In genomic region chr1:34137411-34137810, GRCh38 we compare ENCODE assay signal across 25 cellular contexts. TPM values are rescaled to one million over a fixed set of nuclear protein-coding genes. Genes with fewer than 3 reads are reported as not detected.
"Had no signal": no experiment of that assay in that cellular context is flagged by ENCODE, and none has a peak within 500 bp of the region (broad histone marks: within the 10 kb centered on the region; RNA-seq: fewer than 3 reads in every experiment).

No MANE protein-coding gene starts in this region.

- H3K4me1 Mint-ChIP-seq: mesothelial cell of epicardium had no signal

- ATAC-seq: effector memory CD8-positive, alpha-beta T cell; gastrocnemius medialis; heart right ventricle; left cardiac atrium; left lung; left ventricle myocardium superior; lower lobe of right lung; mucosa of descending colon had no signal

- H3K4me3 ChIP-seq: esophagus squamous epithelium, gastrocnemius medialis, heart right ventricle, left lung, lower lobe of right lung, mucosa of descending colon had no signal

- H3K36me3 ChIP-seq: esophagus squamous epithelium, gastrocnemius medialis, heart right ventricle, left lung, lower lobe of right lung had no signal

- H3K36me3 Mint-ChIP-seq: mesothelial cell of epicardium had no signal

- H3K27ac Mint-ChIP-seq: dendritic cell treated with granulocyte-macrophage colony-stimulating factor and Interleukin-4, amounts not matched to agents 40 ng/mL and 50 ng/mL, for 4 days; effector memory CD8-positive, alpha-beta T cell; mesothelial cell of epicardium had no signal

- H3K4me3 Mint-ChIP-seq: dendritic cell treated with granulocyte-macrophage colony-stimulating factor and Interleukin-4, amounts not matched to agents 40 ng/mL and 50 ng/mL, for 4 days; effector memory CD8-positive, alpha-beta T cell; mesothelial cell of epicardium had no signal

- H3K9me3 Mint-ChIP-seq: dendritic cell treated with granulocyte-macrophage colony-stimulating factor and Interleukin-4, amounts not matched to agents 40 ng/mL and 50 ng/mL, for 4 days; effector memory CD8-positive, alpha-beta T cell; mesothelial cell of epicardium had no signal

- H3K9me3 ChIP-seq: esophagus squamous epithelium, gastrocnemius medialis, heart right ventricle, left lung, lower lobe of right lung, mucosa of descending colon had no signal

- H3K27me3 ChIP-seq: esophagus squamous epithelium, gastrocnemius medialis, left lung had no signal

- DNase-seq: cortex of kidney; effector CD8-positive, alpha-beta T cell; effector memory CD8-positive, alpha-beta T cell; esophagus squamous epithelium; foreskin fibroblast; foreskin melanocyte; gastrocnemius medialis; glutamatergic neuron; heart right ventricle; hippocampal formation; left cardiac atrium; left lung; left ventricle myocardium superior; lower lobe of right lung; mesenchymal stem cell; mucosa of descending colon had no signal

- H3K27ac ChIP-seq: esophagus squamous epithelium, gastrocnemius medialis, heart right ventricle, left lung, lower lobe of right lung had no signal

- H3K4me1 ChIP-seq: esophagus squamous epithelium, gastrocnemius medialis, heart right ventricle, left lung, lower lobe of right lung had no signal

RNA-seq across cellular contexts. Expression of gene CSMD2, which starts 27.6 kb away (rescaled TPM):
- total RNA-seq: endothelial cell of umbilical vein had no signal

RNA-seq across cellular contexts. Expression of gene C1orf94, which starts 39.3 kb away (rescaled TPM):
- total RNA-seq: dermis microvascular lymphatic vessel endothelial cell, endothelial cell of umbilical vein, epithelial cell of proximal tubule, esophagus squamous epithelium, gastrocnemius medialis, glomerular endothelial cell, kidney epithelial cell, left cardiac atrium, left lung, left ventricle myocardium superior, lower lobe of right lung, lung microvascular endothelial cell, mesenteric fat pad, mesothelial cell of epicardium, mucosa of descending colon had no signal
